In the genomic region with DNA sequence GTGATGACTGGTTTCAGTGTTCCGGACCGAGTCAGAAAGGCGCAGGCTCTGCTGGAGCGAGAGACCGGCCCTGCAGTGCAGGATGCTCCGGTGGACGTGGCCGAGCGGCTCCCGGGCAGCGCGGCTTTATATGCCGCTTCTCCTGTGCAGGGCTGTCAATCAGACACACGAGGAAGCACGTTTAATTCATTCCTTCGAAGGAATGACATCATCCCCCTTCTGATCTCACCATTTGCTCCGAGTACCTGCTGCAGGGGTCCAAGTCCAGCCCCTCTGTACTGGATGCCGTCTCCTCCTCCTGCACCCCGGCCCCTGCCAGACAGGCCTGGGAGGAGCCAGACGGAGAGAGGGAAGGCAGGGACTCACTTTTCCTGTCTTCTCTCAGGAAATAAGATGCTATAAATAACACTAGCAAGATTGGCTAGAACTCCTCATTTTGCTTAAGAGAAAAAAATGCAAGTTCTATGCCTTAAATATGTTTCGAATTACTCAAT, we compare ENCODE assay signal across 8 cellular contexts. TPM values are rescaled to one million over a fixed set of nuclear protein-coding genes. Genes with fewer than 3 reads are reported as not detected.
DNase-seq lines count a peak whose midpoint lies in the region; ATAC-seq and TF ChIP-seq lines count a peak whose summit lies in the region.

A gene (minus strand): TSS at position 102 of the 494 bp plus-strand sequence. CDS start 3,062 bp downstream, outside the sequence.

- H3K4me3 ChIP-seq in AG09309 (ENCODE audit: control insufficient read depth, low read depth, low read length), result peak within 1 kb of the TSS; percentile 68
- H3K4me3 ChIP-seq in RWPE2 (ENCODE audit: severe bottlenecking), result peak within 1 kb of the TSS; percentile 11
- peak within 1 kb of the TSS; percentile 3 to 60 for H3K4me3 ChIP-seq in neuronal stem cell (ENCODE audit: low read length in 2 of 2)

- no peak within 1 kb of the TSS for H4K8ac ChIP-seq in neuronal stem cell (ENCODE audit: low read depth, low read length)

- H2BK15ac ChIP-seq in neuronal stem cell (ENCODE audit: low read length), result peak within 1 kb of the TSS; percentile 78

- WGBS in neuronal stem cell (ENCODE audit: extremely low coverage in 2 of 2, insufficient read length in 2 of 2, insufficient replicate concordance in 1 of 2), 2 donors, result no CpG with 5 or more reads among the region's 21 CpGs

- no peak within 1 kb of the TSS for H3K4ac ChIP-seq in neuronal stem cell (ENCODE audit: low read length)

- peak within 1 kb of the TSS; percentile 25 for H3K14ac ChIP-seq in neuronal stem cell (ENCODE audit: low read length)

- ATAC-seq in RWPE2 (ENCODE audit: low read depth), result peak; percentile 45
- ATAC-seq in GM21423 (IDR thresholded peaks at IDR 0.05; ENCODE audit: unreplicated experiment), result no peak

- no peak within 1 kb of the TSS for H2BK5ac ChIP-seq in neuronal stem cell (ENCODE audit: low read length)

- DNase-seq in AG09309 (ENCODE audit: low read depth), result peak; percentile 99
- DNase-seq in RWPE2 (ENCODE audit: low spot score), result no peak
- DNase-seq in globus pallidus (ENCODE audit: low spot score), result peak; percentile 65
- DNase-seq in neuronal stem cell (ENCODE audit: low spot score), result peak; percentile 27
- no peak for DNase-seq in NCI-H187 treated with DMSO at 0.1 percent for 48 hours (lab: John Stamatoyannopoulos, UW)
- no peak for DNase-seq in activated CD4-positive, CD25-positive, alpha-beta regulatory T cell treated with anti-CD3 and anti-CD28 coated beads, Interleukin-2, amount 50 U/mL, for 72 hours
- no peak for DNase-seq in Kasumi-1 (lab: John Stamatoyannopoulos, UW)

- peak within 1 kb of the TSS; percentile 18 for H2AK5ac ChIP-seq in neuronal stem cell (ENCODE audit: low read depth, low read length)

- TF ChIP-seq CTCF in AG09309 (IDR thresholded peaks at IDR 0.05; ENCODE audit: control insufficient read depth, insufficient read depth, low read depth, low read length, missing control alignments) (no peak), RWPE2 (IDR thresholded peaks at IDR 0.05; ENCODE audit: poor library complexity, severe bottlenecking) (no peak)

- H4K91ac ChIP-seq in neuronal stem cell (ENCODE audit: low read depth, low read length, poor library complexity), result no peak within 1 kb of the TSS

- peak within 1 kb of the TSS; percentile 75 for H2AFZ ChIP-seq in neuronal stem cell (ENCODE audit: low read length)

- H3K27ac ChIP-seq in RWPE2 (ENCODE audit: poor library complexity, severe bottlenecking) (no peak within 1 kb of the TSS), neuronal stem cell (replicated peaks; ENCODE audit: low read length) (no peak within 1 kb of the TSS)

- no peaks in the 10 kb centered on the region for H3K79me1 ChIP-seq in neuronal stem cell (ENCODE audit: low read depth, low read length)

- H3K27me3 ChIP-seq in RWPE2 (ENCODE audit: insufficient read depth, poor library complexity, severe bottlenecking) (no peaks in the 10 kb centered on the region), neuronal stem cell (ENCODE audit: control insufficient read depth in 3 of 3, insufficient read depth in 3 of 3, low read depth in 1 of 3, low read length in 3 of 3) (peaks cover 0 to 56% (median 26%) of the 10 kb centered on the region in 3 experiments)

- H3K18ac ChIP-seq in neuronal stem cell (ENCODE audit: low read length), result peak within 1 kb of the TSS; percentile 59

- no peak within 1 kb of the TSS for H2BK12ac ChIP-seq in neuronal stem cell (ENCODE audit: low read length)

- H3K36me3 ChIP-seq in RWPE2 (ENCODE audit: low read depth) (no peaks in the 10 kb centered on the region), neuronal stem cell (replicated peaks in 1 of 2; ENCODE audit: control insufficient read depth in 2 of 2, insufficient read depth in 2 of 2, low read length in 2 of 2) (no peaks in the 10 kb centered on the region)

- H3K9me3 ChIP-seq in RWPE2 (ENCODE audit: severe bottlenecking) (no peaks in the 10 kb centered on the region), neuronal stem cell (replicated peaks in 1 of 2; ENCODE audit: control insufficient read depth in 2 of 2, insufficient read depth in 1 of 2, low read depth in 1 of 2, low read length in 2 of 2) (peaks cover 0 to 4% of the 10 kb centered on the region in 2 donors)

- H3K23ac ChIP-seq in neuronal stem cell (ENCODE audit: low read depth, low read length, poor library complexity), result no peak within 1 kb of the TSS

- peak within 1 kb of the TSS; percentile 24 for H3K9ac ChIP-seq in neuronal stem cell (ENCODE audit: low read depth, low read length, poor library complexity)

- H3K4me1 ChIP-seq in RWPE2 (ENCODE audit: insufficient read depth, poor library complexity, severe bottlenecking) (peaks cover 9% of the 10 kb centered on the region), neuronal stem cell (ENCODE audit: control insufficient read depth in 2 of 2, insufficient read depth in 1 of 2, low read depth in 1 of 2, low read length in 2 of 2) (peaks cover 14 to 18% of the 10 kb centered on the region in 2 donors)

- no peak within 1 kb of the TSS for H2BK120ac ChIP-seq in neuronal stem cell (ENCODE audit: low read depth, low read length)

- peak within 1 kb of the TSS; percentile 55 for H3K4me2 ChIP-seq in neuronal stem cell (ENCODE audit: insufficient read depth, low read length, poor library complexity, severe bottlenecking)

RNA-seq across cellular contexts. Expression of the gene that starts here (rescaled TPM):
- 0.14 TPM for polyA plus RNA-seq in neuronal stem cell (2013, experiment 1 of 2)
- 0.14 TPM for polyA plus RNA-seq in neuronal stem cell (2013, experiment 2 of 2)

Comparison
In these comparisons a context has a peak if more than half of its experiments do, and no peak if none do; other contexts are left out.
1. DNase-seq: peak in AG09309 (single experiment), globus pallidus (single experiment) and neuronal stem cell (single experiment); none in RWPE2 (single experiment), NCI-H187 treated with DMSO at 0.1 percent for 48 hours (single experiment), activated CD4-positive, CD25-positive, alpha-beta regulatory T cell treated with anti-CD3 and anti-CD28 coated beads, Interleukin-2, amount 50 U/mL, for 72 hours (single experiment) and Kasumi-1 (0 of 2).
2. H3K4me3 ChIP-seq: peak in every context shown above with its lines; median percentile 68 in AG09309; 32 in neuronal stem cell; 11 in RWPE2.